Comparison of ENCODE assay signal across 1 cellular context in the genomic region with DNA sequence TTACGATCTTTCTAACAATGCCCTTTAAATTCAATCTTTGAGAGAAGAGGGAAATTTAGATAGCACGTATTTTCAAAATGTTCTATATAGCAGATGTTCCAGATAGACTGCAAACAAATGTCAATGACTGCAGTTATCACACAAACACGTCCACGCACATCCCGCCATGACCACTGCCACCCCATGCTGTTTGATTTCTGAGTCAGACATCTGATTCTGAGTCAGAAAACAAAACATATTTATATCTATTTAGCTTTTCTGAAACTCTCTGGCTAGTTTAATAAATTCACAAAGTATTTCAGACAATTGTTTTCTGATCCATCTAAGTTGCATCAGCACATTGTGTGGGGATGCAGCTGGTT.
TF ChIP-seq lines count a peak whose summit lies in the region.

No MANE protein-coding gene starts in this region.

TF ChIP-seq in GM12878, 131 proteins besides CTCF, POLR2A, EP300 and RAD21 (continued from another document):
- no peak for TF ChIP-seq E4F1 (IDR thresholded peaks at IDR 0.05; ENCODE audit: borderline replicate concordance, partially characterized antibody)
- no peak for TF ChIP-seq TARDBP (IDR thresholded peaks at IDR 0.05; ENCODE audit: borderline replicate concordance)
- TF ChIP-seq HSF1 (IDR thresholded peaks at IDR 0.05; ENCODE audit: low read depth, low read length): no peak
- TF ChIP-seq IKZF2 (IDR thresholded peaks at IDR 0.05): peak; percentile 31 to 54; a peak in 3 of 4 replicates
- peak; percentile 98 for TF ChIP-seq RUNX3 (IDR thresholded peaks at IDR 0.05; ENCODE audit: low read length)
- TF ChIP-seq, protein P1, sequence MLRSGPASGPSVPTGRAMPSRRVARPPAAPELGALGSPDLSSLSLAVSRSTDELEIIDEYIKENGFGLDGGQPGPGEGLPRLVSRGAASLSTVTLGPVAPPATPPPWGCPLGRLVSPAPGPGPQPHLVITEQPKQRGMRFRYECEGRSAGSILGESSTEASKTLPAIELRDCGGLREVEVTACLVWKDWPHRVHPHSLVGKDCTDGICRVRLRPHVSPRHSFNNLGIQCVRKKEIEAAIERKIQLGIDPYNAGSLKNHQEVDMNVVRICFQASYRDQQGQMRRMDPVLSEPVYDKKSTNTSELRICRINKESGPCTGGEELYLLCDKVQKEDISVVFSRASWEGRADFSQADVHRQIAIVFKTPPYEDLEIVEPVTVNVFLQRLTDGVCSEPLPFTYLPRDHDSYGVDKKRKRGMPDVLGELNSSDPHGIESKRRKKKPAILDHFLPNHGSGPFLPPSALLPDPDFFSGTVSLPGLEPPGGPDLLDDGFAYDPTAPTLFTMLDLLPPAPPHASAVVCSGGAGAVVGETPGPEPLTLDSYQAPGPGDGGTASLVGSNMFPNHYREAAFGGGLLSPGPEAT (IDR thresholded peaks at IDR 0.05; ENCODE audit: low read depth): no peak
- TF ChIP-seq HDAC6 (IDR thresholded peaks at IDR 0.05; ENCODE audit: unreplicated experiment): no peak
- TF ChIP-seq BHLHE40 (IDR thresholded peaks at IDR 0.05; ENCODE audit: borderline replicate concordance in 1 of 2, low read depth in 2 of 2, low read length in 1 of 2): peak in 1 of 2 experiments; percentile 70; a peak in 1 of 4 replicates
- TF ChIP-seq DPF2 (IDR thresholded peaks at IDR 0.05): peak; percentile 75; the same call in 1 of the 2 replicates
- TF ChIP-seq ZBED1 (IDR thresholded peaks at IDR 0.05; ENCODE audit: borderline replicate concordance): peak; percentile 83; the same call in 1 of the 2 replicates
- TF ChIP-seq, protein P2, sequence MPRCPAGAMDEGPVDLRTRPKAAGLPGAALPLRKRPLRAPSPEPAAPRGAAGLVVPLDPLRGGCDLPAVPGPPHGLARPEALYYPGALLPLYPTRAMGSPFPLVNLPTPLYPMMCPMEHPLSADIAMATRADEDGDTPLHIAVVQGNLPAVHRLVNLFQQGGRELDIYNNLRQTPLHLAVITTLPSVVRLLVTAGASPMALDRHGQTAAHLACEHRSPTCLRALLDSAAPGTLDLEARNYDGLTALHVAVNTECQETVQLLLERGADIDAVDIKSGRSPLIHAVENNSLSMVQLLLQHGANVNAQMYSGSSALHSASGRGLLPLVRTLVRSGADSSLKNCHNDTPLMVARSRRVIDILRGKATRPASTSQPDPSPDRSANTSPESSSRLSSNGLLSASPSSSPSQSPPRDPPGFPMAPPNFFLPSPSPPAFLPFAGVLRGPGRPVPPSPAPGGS (IDR thresholded peaks at IDR 0.05; ENCODE audit: borderline replicate concordance, insufficient read depth, low read depth, low read length, poor library complexity, severe bottlenecking): peak; percentile 88
- no peak for TF ChIP-seq CHD4 (IDR thresholded peaks at IDR 0.05)
- no peak for TF ChIP-seq NRF1 (conservative IDR thresholded peaks at IDR 0.05; ENCODE audit: low read depth, low read length)
- peak; percentile 88 for TF ChIP-seq PML (IDR thresholded peaks at IDR 0.05; ENCODE audit: low read length)
- peak; percentile 64; the same call in 1 of the 2 replicates for TF ChIP-seq CBFB (IDR thresholded peaks at IDR 0.05; ENCODE audit: low read depth)
- TF ChIP-seq ATF7 (IDR thresholded peaks at IDR 0.05; ENCODE audit: low read depth): 0 out of 2 replicates have a peak, but pooled peaks have one; percentile 23
- TF ChIP-seq BACH1 (IDR thresholded peaks at IDR 0.05; ENCODE audit: borderline replicate concordance): no peak
- no peak for TF ChIP-seq ASH2L (IDR thresholded peaks at IDR 0.05; ENCODE audit: borderline replicate concordance, low read depth)
- TF ChIP-seq E2F8 (IDR thresholded peaks at IDR 0.05; ENCODE audit: low read depth, partially characterized antibody): no peak
